In the genomic region with DNA sequence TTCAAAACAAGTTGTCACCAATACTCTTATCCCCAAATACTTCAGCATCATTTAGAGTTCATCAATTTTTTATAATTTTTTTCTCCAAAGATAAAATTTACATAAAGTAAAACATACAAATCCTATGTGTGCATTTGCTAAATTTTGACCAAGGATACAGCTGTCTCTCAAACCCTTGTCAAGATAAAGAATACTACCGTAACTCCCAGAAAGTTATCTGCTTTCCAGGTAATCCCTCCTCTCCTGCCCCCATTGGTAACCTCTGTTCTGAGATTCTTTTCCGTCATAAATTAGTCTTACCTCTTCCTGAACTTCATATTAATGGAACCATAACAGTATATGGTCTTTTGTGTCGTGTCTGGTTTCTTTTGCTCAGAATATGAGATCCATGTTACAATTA, we compare ENCODE assay signal across 23 cellular contexts.
"Had no signal": no experiment of that assay in that cellular context is flagged by ENCODE, and none has a peak within 500 bp of the region (broad histone marks: within the 10 kb centered on the region; RNA-seq: fewer than 3 reads in every experiment).

No MANE protein-coding gene starts in this region.

- H3K36me3 ChIP-seq: ovary, thoracic aorta had no signal

- H3K79me2 ChIP-seq: parathyroid adenoma had no signal

- H3K9me3 ChIP-seq: neutrophil, ovary, psoas muscle, right lobe of liver, sigmoid colon, stomach, thoracic aorta, thyroid gland, tibial nerve, upper lobe of left lung, vagina had no signal

- H2AFZ ChIP-seq: parathyroid adenoma had no signal

- DNase-seq: nephron progenitor cell; ovary; posterior cingulate gyrus; psoas muscle; right lobe of liver; sigmoid colon; small intestine; stimulated activated CD4-positive, alpha-beta T cell treated with anti-CD3 and anti-CD28 coated beads, Interleukin-15, amount 100 ng/mL, for 24 hours; stimulated activated CD4-positive, alpha-beta T cell treated with anti-CD3 and anti-CD28 coated beads, Interleukin-2, amount 100 ng/mL, for 24 hours; stimulated activated CD4-positive, alpha-beta T cell treated with anti-CD3 and anti-CD28 coated beads, Interleukin-2, amount 100 ng/mL, for 48 hours; stimulated activated naive B cell treated with anti-CD40 and anti-IgM and Interleukin-4, amounts not matched to agents 10 μg/mL and 1 μg/mL and 100 μg/mL, for 72 hours; stimulated activated naive CD4-positive, alpha-beta T cell treated with Interleukin-2 at 50 U/mL for 16 hours; stomach; trophoblast cell; upper lobe of left lung had no signal

- H3K27me3 ChIP-seq: ovary, right lobe of liver, stomach, thyroid gland, tibial nerve, upper lobe of left lung, vagina had no signal

- H3K9ac ChIP-seq: parathyroid adenoma had no signal

- H3K27ac ChIP-seq: neutrophil, ovary, parathyroid adenoma, psoas muscle, right lobe of liver, sigmoid colon, stomach, thoracic aorta, thyroid gland, tibial nerve, upper lobe of left lung, vagina had no signal

- H3K4me3 ChIP-seq: ovary, psoas muscle, right lobe of liver, sigmoid colon, stomach, thoracic aorta, thyroid gland, tibial nerve, upper lobe of left lung, vagina had no signal

- H3K4me1 ChIP-seq: right lobe of liver, tibial nerve, upper lobe of left lung had no signal

- ATAC-seq: natural killer cell treated with Interleukin-12 subunit alpha and Interleukin-12 subunit beta and Interleukin-15 and Interleukin-18, amount 100 ng/mL, for 72 hours; stimulated activated effector memory CD8-positive, alpha-beta T cell treated with anti-CD3 and anti-CD28 coated beads, Interleukin-12 subunit alpha, Interleukin-12 subunit beta, amount 100 ng/mL, for 72 hours had no signal
